ENCODE assay signal across 33 cellular contexts in the genomic region with DNA sequence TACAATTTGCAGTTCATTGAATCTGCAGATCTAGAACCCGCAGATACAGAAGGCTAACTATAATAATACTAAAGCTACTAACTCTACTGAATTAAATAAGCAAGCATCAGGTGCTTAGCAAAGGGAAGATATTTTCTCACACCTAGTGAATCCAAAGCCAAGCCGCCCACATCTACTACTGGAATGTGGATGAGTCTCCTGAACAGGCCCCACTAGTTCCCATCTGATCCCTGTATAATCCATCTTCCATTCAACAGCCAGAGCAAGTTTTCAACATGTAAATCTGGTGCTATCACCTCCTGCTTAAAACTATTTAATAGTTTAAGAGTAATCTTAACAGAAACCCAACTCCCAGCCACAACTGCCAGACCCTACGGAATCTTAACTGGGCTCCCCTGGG.
"Had no signal": no experiment of that assay in that cellular context is flagged by ENCODE, and none has a peak within 500 bp of the region (broad histone marks: within the 10 kb centered on the region; RNA-seq: fewer than 3 reads in every experiment).

No MANE protein-coding gene starts in this region.

- H3K27me3 ChIP-seq: ascending aorta, body of pancreas, breast epithelium had no signal

- H3K27ac Mint-ChIP-seq: activated CD4-positive, alpha-beta T cell treated with anti-CD3 and anti-CD28 coated beads, Interleukin-2, amount 10 ng/mL, durations not matched to agents 24 days and 14 days; activated CD8-positive, alpha-beta T cell treated with anti-CD3 and anti-CD28 coated beads for 36 hours; activated naive CD4-positive, alpha-beta T cell treated with anti-CD3 and anti-CD28 coated beads, Interleukin-2, amount 50 U/mL, for 24 hours; activated naive CD8-positive, alpha-beta T cell treated with anti-CD3 and anti-CD28 coated beads, Interleukin-2, amount 10 ng/mL, durations not matched to agents 7 days and 5 days; activated T-cell treated with anti-CD3 and anti-CD28 coated beads, Interleukin-2, amount 50 U/mL, for 72 hours; activated T-helper 17 cell treated with anti-CD3 and anti-CD28 coated beads, Interleukin-2, amount 50 U/mL, for 72 hours; IgD-negative memory B cell had no signal

- H3K4me3 ChIP-seq: ascending aorta, body of pancreas, breast epithelium, PC-9 had no signal

- H2AFZ ChIP-seq: PC-9 had no signal

- H3K4me3 Mint-ChIP-seq: activated CD4-positive, alpha-beta T cell treated with anti-CD3 and anti-CD28 coated beads, Interleukin-2, amount 10 ng/mL, durations not matched to agents 24 days and 14 days; activated CD8-positive, alpha-beta T cell treated with anti-CD3 and anti-CD28 coated beads for 36 hours; activated naive CD4-positive, alpha-beta T cell treated with anti-CD3 and anti-CD28 coated beads, Interleukin-2, amount 50 U/mL, for 24 hours; activated naive CD8-positive, alpha-beta T cell treated with anti-CD3 and anti-CD28 coated beads, Interleukin-2, amount 10 ng/mL, durations not matched to agents 7 days and 5 days; activated T-cell treated with anti-CD3 and anti-CD28 coated beads, Interleukin-2, amount 50 U/mL, for 72 hours; activated T-helper 17 cell treated with anti-CD3 and anti-CD28 coated beads, Interleukin-2, amount 50 U/mL, for 72 hours had no signal

- H3K4me1 Mint-ChIP-seq: activated CD4-positive, alpha-beta T cell treated with anti-CD3 and anti-CD28 coated beads, Interleukin-2, amount 10 ng/mL, durations not matched to agents 24 days and 14 days had no signal

- H3K9me3 Mint-ChIP-seq: activated naive CD4-positive, alpha-beta T cell treated with anti-CD3 and anti-CD28 coated beads, Interleukin-2, amount 50 U/mL, for 24 hours had no signal

- H3K4me1 ChIP-seq: ascending aorta had no signal

- H3K36me3 ChIP-seq: ascending aorta, breast epithelium had no signal

- H3K27me3 Mint-ChIP-seq: activated CD8-positive, alpha-beta T cell treated with anti-CD3 and anti-CD28 coated beads for 36 hours; activated naive CD4-positive, alpha-beta T cell treated with anti-CD3 and anti-CD28 coated beads, Interleukin-2, amount 50 U/mL, for 24 hours; activated naive CD8-positive, alpha-beta T cell treated with anti-CD3 and anti-CD28 coated beads, Interleukin-2, amount 10 ng/mL, durations not matched to agents 7 days and 5 days; activated T-helper 17 cell treated with anti-CD3 and anti-CD28 coated beads, Interleukin-2, amount 50 U/mL, for 72 hours had no signal

- H3K4me2 ChIP-seq: PC-9 had no signal

- DNase-seq: activated CD4-positive, alpha-beta T cell treated with anti-CD3 and anti-CD28 coated beads, Interleukin-2, amount 10 ng/mL, durations not matched to agents 24 days and 14 days; activated CD4-positive, alpha-beta T cell treated with anti-CD3 and anti-CD28 coated beads, Interleukin-2, amount 50 U/mL, for 4 hours; activated CD8-positive, alpha-beta T cell treated with anti-CD3 and anti-CD28 coated beads for 36 hours; activated effector memory CD4-positive, alpha-beta T cell treated with anti-CD3 and anti-CD28 coated beads, Interleukin-2, amount 50 U/mL, for 16 hours; activated naive CD4-positive, alpha-beta T cell; activated naive CD8-positive, alpha-beta T cell treated with anti-CD3 and anti-CD28 coated beads, Interleukin-2, amount 10 ng/mL, durations not matched to agents 7 days and 5 days; activated T-cell treated with anti-CD3 and anti-CD28 coated beads, Interleukin-2, amount 50 U/mL, for 1 hour; activated T-cell treated with anti-CD3 and anti-CD28 coated beads, Interleukin-2, amount 50 U/mL, for 72 hours; amygdala; body of pancreas; Karpas-422; KBM-7; NCI-H1048; NCI-H1105 treated with DMSO at 0.1 percent for 48 hours; NCI-H1436; NCI-H1694 treated with DMSO at 0.1 percent for 48 hours; NCI-H2029; NCI-H510A; NCI-H526; NCI-H748 treated with DMSO at 0.1 percent for 48 hours; NK-92 treated with Interleukin-12 subunit alpha and Interleukin-12 subunit beta, amount 100 ng/mL, for 24 hours; PC-9; Right ventricle myocardium superior; SW 1271; T-helper 1 cell; T-helper 2 cell; T-helper 9 cell had no signal

- FAIRE-seq: RCC 7860 had no signal

- H3K9me3 ChIP-seq: body of pancreas had no signal

- ATAC-seq: activated CD8-positive, alpha-beta T cell treated with anti-CD3 and anti-CD28 coated beads for 36 hours; activated T-cell treated with anti-CD3 and anti-CD28 coated beads, Interleukin-2, amount 50 U/mL, for 72 hours; activated T-helper 17 cell treated with anti-CD3 and anti-CD28 coated beads, Interleukin-2, amount 50 U/mL, for 72 hours; body of pancreas had no signal

- H3K27ac ChIP-seq: ascending aorta, body of pancreas, breast epithelium, PC-9 had no signal
